11 cellular contexts compared by ENCODE assay signal in the genomic region with DNA sequence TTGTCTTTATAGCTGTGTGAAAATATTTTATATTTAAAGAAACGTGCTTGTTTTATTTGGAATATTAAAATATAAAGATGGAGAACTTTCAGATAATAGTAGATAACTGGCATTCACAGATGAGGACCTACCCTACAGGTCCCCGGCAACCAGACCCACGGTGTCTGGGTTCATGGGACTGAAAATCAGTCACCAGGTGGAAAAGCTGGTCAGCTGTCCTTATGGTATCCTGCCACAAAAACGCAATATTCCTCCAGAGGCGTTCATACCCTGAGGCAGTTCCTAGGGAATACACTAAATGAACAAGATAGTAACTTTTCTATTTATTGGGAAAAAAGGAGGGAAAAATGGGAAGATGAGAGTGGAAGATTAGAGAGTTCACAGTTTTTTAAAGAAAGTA. TPM values are rescaled to one million over a fixed set of nuclear protein-coding genes. Genes with fewer than 3 reads are reported as not detected.
DNase-seq lines count a peak whose midpoint lies in the region; ATAC-seq, FAIRE-seq and TF ChIP-seq lines count a peak whose summit lies in the region.
"Had no signal": no experiment of that assay in that cellular context is flagged by ENCODE, and none has a peak within 500 bp of the region (broad histone marks: within the 10 kb centered on the region; RNA-seq: fewer than 3 reads in every experiment).

No MANE protein-coding gene starts in this region.

- peaks cover 0 to 14% (median 0%) of the 10 kb centered on the region in 7 donors for H3K9me3 Mint-ChIP-seq in CD4-positive, CD25-positive, alpha-beta regulatory T cell
- peaks cover 0 to 4% (median 0%) of the 10 kb centered on the region in 3 donors for H3K9me3 Mint-ChIP-seq in T-cell

- no peaks in the 10 kb centered on the region for H3K27me3 Mint-ChIP-seq in CD4-positive, CD25-positive, alpha-beta regulatory T cell
- H3K27me3 Mint-ChIP-seq in T-cell: no peaks in the 10 kb centered on the region

- no peak overlapping the region for H4K91ac ChIP-seq in mesenchymal stem cell (ENCODE audit: low read length)

- peaks cover 29% of the 10 kb centered on the region for H3K4me1 ChIP-seq in CD4-positive, CD25-positive, alpha-beta regulatory T cell (ENCODE audit: control insufficient read depth, insufficient read depth, low read length, poor library complexity, severe bottlenecking)
- peaks cover 7% of the 10 kb centered on the region for H3K4me1 ChIP-seq in mesenchymal stem cell (ENCODE audit: control insufficient read depth, insufficient read depth, low read depth, low read length)
- peaks cover 0 to 12% of the 10 kb centered on the region in 2 donors for H3K4me1 ChIP-seq in thyroid gland

- H3K27ac ChIP-seq in CD4-positive, CD25-positive, alpha-beta regulatory T cell (ENCODE audit: insufficient read depth, low read length, poor library complexity, severe bottlenecking): no peak overlapping the region
- H3K27ac ChIP-seq in mesenchymal stem cell (ENCODE audit: low read length, poor library complexity, severe bottlenecking) (no peak overlapping the region), thyroid gland (no peak overlapping the region)
- H3K27ac ChIP-seq: SJCRH30 had no signal

- H3K4me2 ChIP-seq in mesenchymal stem cell (ENCODE audit: low read length, poor library complexity, severe bottlenecking): no peak overlapping the region

- H3K4me1 Mint-ChIP-seq in CD4-positive, CD25-positive, alpha-beta regulatory T cell: peaks cover 13 to 30% (median 17%) of the 10 kb centered on the region in 4 donors
- peaks cover 34 to 41% (median 38%) of the 10 kb centered on the region in 3 donors for H3K4me1 Mint-ChIP-seq in T-cell

- H3K23ac ChIP-seq in mesenchymal stem cell (ENCODE audit: low read length in 2 of 2): no peak overlapping the region

- no peak overlapping the region for H2AFZ ChIP-seq in mesenchymal stem cell (ENCODE audit: low read depth, low read length)

- no peak overlapping the region for H2AK5ac ChIP-seq in mesenchymal stem cell (ENCODE audit: low read length, severe bottlenecking)

- POLR2A ChIA-PET in T-cell (lab: Charles Lee): interaction anchor here in 1 of 2 donors (0.6 to 1.2 kb wide), 3 partner anchors 12 to 176 kb away, joined by 3 to 4 read pairs (median 3); partner anchors contain the start of gene TLR1

- H3K4me3 ChIP-seq in CD4-positive, CD25-positive, alpha-beta regulatory T cell (ENCODE audit: low read depth, low read length): peak overlapping the region; percentile 88
- H3K4me3 ChIP-seq in mesenchymal stem cell (ENCODE audit: insufficient read depth in 1 of 2, low read depth in 1 of 2, low read length in 2 of 2) (no peak overlapping the region), thyroid gland (replicated peaks in 1 of 3) (no peak overlapping the region)
- H3K4me3 ChIP-seq: SJCRH30 had no signal

- H4K8ac ChIP-seq in mesenchymal stem cell (ENCODE audit: low read length): peak overlapping the region; percentile 77

- TF ChIP-seq CTCF in thyroid gland (IDR thresholded peaks at IDR 0.05): no peak

- no peak for ATAC-seq in CD4-positive, CD25-positive, alpha-beta regulatory T cell (ENCODE audit: low read depth in 2 of 2)
- ATAC-seq in T-cell (replicated peaks in 1 of 4) (no peak), GM18909 (IDR thresholded peaks at IDR 0.05; ENCODE audit: poor library complexity, unreplicated experiment) (no peak), GM21367 (IDR thresholded peaks at IDR 0.05; ENCODE audit: unreplicated experiment) (no peak)

- 97% methylated on average over 5 of the region's 5 CpGs for WGBS in mesenchymal stem cell
- WGBS in thyroid gland, 2 donors: 89 to 91% methylated on average over 5 of the region's 5 CpGs

- no peak overlapping the region for H3K4ac ChIP-seq in mesenchymal stem cell (ENCODE audit: low read depth in 1 of 2, low read length in 2 of 2)

- no peak overlapping the region for H2BK120ac ChIP-seq in mesenchymal stem cell (ENCODE audit: low read depth, low read length)

- no peaks in the 10 kb centered on the region for H3K36me3 Mint-ChIP-seq in CD4-positive, CD25-positive, alpha-beta regulatory T cell
- peaks cover 5% of the 10 kb centered on the region for H3K36me3 Mint-ChIP-seq in T-cell

- no peak overlapping the region for H3K14ac ChIP-seq in mesenchymal stem cell (ENCODE audit: low read length in 2 of 2)

- CTCF ChIA-PET in T-cell (lab: Charles Lee): interaction anchor here (1.1 to 2.7 kb wide), 10 partner anchors 9 to 676 kb away, joined by 3 to 23 read pairs (median 4); partner anchors contain the start of genes TLR10 (in 2 of the 2) and TLR1 (in 1 of the 2)

- H2BK12ac ChIP-seq in mesenchymal stem cell (ENCODE audit: low read length in 2 of 2): no peak overlapping the region

- TF ChIP-seq POLR2A in GM12892 (IDR thresholded peaks at IDR 0.05; ENCODE audit: low read depth, low read length): no peak
- no peak for TF ChIP-seq POLR2A in thyroid gland (IDR thresholded peaks at IDR 0.05)

- FAIRE-seq in GM12892 (lab: Jason Lieb, UNC): peak; percentile 27

- H2BK15ac ChIP-seq in mesenchymal stem cell (ENCODE audit: low read depth, poor library complexity, severe bottlenecking): no peak overlapping the region

- no peaks in the 10 kb centered on the region for H3K27me3 ChIP-seq in CD4-positive, CD25-positive, alpha-beta regulatory T cell (ENCODE audit: control insufficient read depth, insufficient read depth, low read length)
- H3K27me3 ChIP-seq in mesenchymal stem cell (ENCODE audit: control insufficient read depth in 1 of 2, insufficient read depth in 1 of 2, low read length in 2 of 2): no peaks in the 10 kb centered on the region
- no peaks in the 10 kb centered on the region for H3K27me3 ChIP-seq in thyroid gland
- H3K27me3 ChIP-seq: SJCRH30 had no signal

- no peaks in the 10 kb centered on the region for H3K36me3 ChIP-seq in CD4-positive, CD25-positive, alpha-beta regulatory T cell (ENCODE audit: control insufficient read depth, insufficient read depth, low read length)
- H3K36me3 ChIP-seq in mesenchymal stem cell (ENCODE audit: control insufficient read depth in 1 of 2, insufficient read depth in 2 of 2, low read depth in 1 of 2, low read length in 2 of 2) (no peaks in the 10 kb centered on the region), thyroid gland (no peaks in the 10 kb centered on the region)
- H3K36me3 ChIP-seq: SJCRH30 had no signal

- H3K18ac ChIP-seq in mesenchymal stem cell (ENCODE audit: low read depth in 1 of 2, low read length in 2 of 2): no peak overlapping the region

- DNase-seq in CD4-positive, CD25-positive, alpha-beta regulatory T cell: peak in 1 of 3 donors; percentile 23
- no peak for DNase-seq in GM12892 (ENCODE audit: insufficient read length)
- DNase-seq in T-cell: no peak
- DNase-seq in mesenchymal stem cell: no peak
- DNase-seq in thyroid gland: no peak
- no peak for DNase-seq in stimulated activated CD4-positive, alpha-beta T cell treated with anti-CD3 and anti-CD28 coated beads, Interleukin-2, amount 100 ng/mL, for 48 hours
- DNase-seq: amygdala, NCI-H524 treated with DMSO at 0.1 percent for 48 hours had no signal

- intact Hi-C loops in thyroid gland (cut with DNase I): loop anchor here (5.0 kb wide), 1 partner anchor 93 kb away; no protein-coding TSS in a partner anchor

- H3K9ac ChIP-seq in mesenchymal stem cell (ENCODE audit: low read length): peak overlapping the region; percentile 84

- peaks cover 5% of the 10 kb centered on the region for H3K79me1 ChIP-seq in mesenchymal stem cell (replicated peaks; ENCODE audit: low read length, poor library complexity, severe bottlenecking)

- H3K4me3 Mint-ChIP-seq in CD4-positive, CD25-positive, alpha-beta regulatory T cell: peak overlapping the region; percentile 80 to 94 (median 84)
- H3K4me3 Mint-ChIP-seq in T-cell: peak overlapping the region; percentile 69 to 82 (median 81)

- H2BK5ac ChIP-seq in mesenchymal stem cell (ENCODE audit: low read depth, low read length, poor library complexity, severe bottlenecking): peak overlapping the region; percentile 79

- H3K27ac Mint-ChIP-seq in CD4-positive, CD25-positive, alpha-beta regulatory T cell: peak overlapping the region; percentile 79 to 98 (median 80)
- peak overlapping the region; percentile 89 to 96 for H3K27ac Mint-ChIP-seq in T-cell

- H3K9me3 ChIP-seq in CD4-positive, CD25-positive, alpha-beta regulatory T cell (ENCODE audit: control insufficient read depth in 2 of 2, low read length in 2 of 2): no peaks in the 10 kb centered on the region
- no peaks in the 10 kb centered on the region for H3K9me3 ChIP-seq in mesenchymal stem cell (ENCODE audit: control insufficient read depth, low read length)
- H3K9me3 ChIP-seq in thyroid gland: no peaks in the 10 kb centered on the region
- H3K9me3 ChIP-seq: SJCRH30 had no signal

RNA-seq across cellular contexts. Expression of gene TLR6, which starts 1.2 kb away (rescaled TPM):
- 2.2 TPM for total RNA-seq in CD4-positive, CD25-positive, alpha-beta regulatory T cell
- polyA plus RNA-seq in CD4-positive, CD25-positive, alpha-beta regulatory T cell: 1 to 10 TPM in 1 of 4 donors, under 1 TPM in 3; 0.39 to 2.3 (median 0.82) TPM
- polyA plus RNA-seq in GM12892 (2012; ENCODE audit: missing spikeins): 15.0 TPM
- total RNA-seq in T-cell (1 to 10 TPM; 2.3 to 7.7 (median 3.2) TPM), thyroid gland (1 to 10 TPM; 1.4 to 3.0 (median 1.8) TPM)
- 3.4 TPM for polyA plus RNA-seq in mesenchymal stem cell (2013, experiment 1 of 2)
- polyA plus RNA-seq in mesenchymal stem cell (2013, experiment 2 of 2): 3.2 TPM

RNA-seq across cellular contexts. Expression of gene FAM114A1, which starts 12.1 kb away (rescaled TPM):
- not detected for total RNA-seq in CD4-positive, CD25-positive, alpha-beta regulatory T cell
- not detected for polyA plus RNA-seq in CD4-positive, CD25-positive, alpha-beta regulatory T cell
- 3.9 TPM for polyA plus RNA-seq in GM12892 (2012; ENCODE audit: missing spikeins)
- total RNA-seq in T-cell: under 1 TPM in 4 of 5 donors, not detected in 1; 0.35 to 0.79 (median 0.39) TPM
- 166 TPM for polyA plus RNA-seq in mesenchymal stem cell (2013, experiment 1 of 2)
- polyA plus RNA-seq in mesenchymal stem cell (2013, experiment 2 of 2): 170 TPM
- total RNA-seq in thyroid gland: 100 to 1,000 TPM in 3 of 4 donors, 10 to 100 TPM in 1; 80.1 to 144 (median 110) TPM

RNA-seq across cellular contexts. Expression of gene TLR1, which starts 50.9 kb away (rescaled TPM):
- total RNA-seq in CD4-positive, CD25-positive, alpha-beta regulatory T cell: 9.8 TPM
- 10 to 100 TPM in 1 of 4 donors, 1 to 10 TPM in 3; 6.1 to 13.3 (median 7.7) TPM for polyA plus RNA-seq in CD4-positive, CD25-positive, alpha-beta regulatory T cell
- polyA plus RNA-seq in GM12892 (2012; ENCODE audit: missing spikeins): 15.9 TPM
- total RNA-seq in T-cell (10 to 100 TPM; 10.4 to 26.0 (median 18.0) TPM), thyroid gland (10 to 100 TPM in 1 of 4 donors, 1 to 10 TPM in 3; 4.0 to 12.8 (median 7.5) TPM)
- 0.32 TPM for polyA plus RNA-seq in mesenchymal stem cell (2013, experiment 1 of 2)
- polyA plus RNA-seq in mesenchymal stem cell (2013, experiment 2 of 2): 0.23 TPM

Comparison
In these comparisons a context has a peak if more than half of its experiments do, and no peak if none do; other contexts are left out.
1. RNA of gene FAM114A1, which starts 12.1 kb away (total RNA-seq): 80.1 to 144 TPM in thyroid gland; 0.35 to 0.79 TPM in T-cell and not detected in CD4-positive, CD25-positive, alpha-beta regulatory T cell (single experiment); every median in the first group is over 10 times any median in the second.